Comparison of ENCODE assay signal across 22 cellular contexts in genomic region chr6:123016431-123017110, GRCh38. TPM values are rescaled to one million over a fixed set of nuclear protein-coding genes. Genes with fewer than 3 reads are reported as not detected.
A peak's percentile ranks its signal among the peaks of the same experiment; 100 is the strongest.
DNase-seq lines count a peak whose midpoint lies in the region; ATAC-seq and TF ChIP-seq lines count a peak whose summit lies in the region.
"Had no signal": no experiment of that assay in that cellular context is flagged by ENCODE, and none has a peak within 500 bp of the region (broad histone marks: within the 10 kb centered on the region; RNA-seq: fewer than 3 reads in every experiment).

No MANE protein-coding gene starts in this region.

- H3K27ac ChIP-seq in body of pancreas (no peak overlapping the region), layer of hippocampus (ENCODE audit: low read depth, low read length) (peak overlapping the region; percentile 76)
- H3K27ac ChIP-seq: GM23248, SK-N-MC, upper lobe of right lung had no signal

- intact Hi-C loops in body of pancreas (cut with DNase I) = no loop called here

- no peaks in the 10 kb centered on the region for H3K36me3 ChIP-seq in body of pancreas (replicated peaks in 1 of 2; ENCODE audit: insufficient read depth in 1 of 2, low read depth in 2 of 2)
- H3K36me3 ChIP-seq: upper lobe of right lung had no signal

- TF ChIP-seq POLR2A in body of pancreas (IDR thresholded peaks at IDR 0.05) = no peak

- no peaks in the 10 kb centered on the region for H3K9me3 ChIP-seq in body of pancreas
- H3K9me3 ChIP-seq: upper lobe of right lung had no signal

- no peak for TF ChIP-seq CTCF in body of pancreas (IDR thresholded peaks at IDR 0.05)

- H3K4me1 ChIP-seq in body of pancreas = peaks cover 7% of the 10 kb centered on the region
- H3K4me1 ChIP-seq: upper lobe of right lung had no signal

- no peaks in the 10 kb centered on the region for H3K27me3 ChIP-seq in body of pancreas
- H3K27me3 ChIP-seq in layer of hippocampus (ENCODE audit: control insufficient read depth, insufficient read depth, low read length) = no peaks in the 10 kb centered on the region
- H3K27me3 ChIP-seq: upper lobe of right lung had no signal

- no peak for ATAC-seq in body of pancreas
- no peak for ATAC-seq in GM18502 (IDR thresholded peaks at IDR 0.05; ENCODE audit: poor library complexity, unreplicated experiment)
- ATAC-seq: activated CD8-positive, alpha-beta T cell treated with anti-CD3 and anti-CD28 coated beads for 36 hours; sciatic nerve; upper lobe of right lung had no signal

- H3K4me3 ChIP-seq in body of pancreas = no peak overlapping the region
- H3K4me3 ChIP-seq: GM23248, SK-N-MC, upper lobe of right lung had no signal

- DNase-seq in Ammon's horn (ENCODE audit: low spot score) (peak; percentile 85), NCI-H1694 (lab: John Stamatoyannopoulos, UW) (peak; percentile 86), body of pancreas (peak in 3 of 4 donors; percentile 5 to 16 (median 10)), DMS 273 treated with DMSO at 0.1 percent for 48 hours (lab: John Stamatoyannopoulos, UW) (no peak), NCI-H510A treated with DMSO at 0.1 percent for 48 hours (lab: John Stamatoyannopoulos, UW) (no peak), NCI-H524 treated with DMSO at 0.1 percent for 48 hours (lab: John Stamatoyannopoulos, UW) (no peak)
- DNase-seq: activated B cell treated with CpG ODN at 0.5 μM for 24 hours; activated CD8-positive, alpha-beta T cell treated with anti-CD3 and anti-CD28 coated beads for 36 hours; activated T-cell treated with anti-CD3 and anti-CD28 coated beads, Interleukin-2, amount 50 U/mL, for 48 hours; CD4-positive, CD25-positive, alpha-beta regulatory T cell; foreskin melanocyte; GM23248; NCI-H526; stimulated activated naive CD4-positive, alpha-beta T cell; upper lobe of right lung had no signal

- 46 to 57% methylated on average over 4 of the region's 4 CpGs for WGBS in body of pancreas, 2 donors

RNA-seq across cellular contexts. Expression of gene CLVS2, which starts 20.5 kb away (rescaled TPM):
- total RNA-seq in body of pancreas = under 1 TPM in 1 of 2 donors, not detected in 1; under 0.01 TPM
- total RNA-seq: activated B cell treated with CpG ODN at 0.5 μM for 24 hours; activated CD8-positive, alpha-beta T cell treated with anti-CD3 and anti-CD28 coated beads for 36 hours; CD4-positive, CD25-positive, alpha-beta regulatory T cell; dermis microvascular lymphatic vessel endothelial cell; epithelial cell of proximal tubule; GM23248; osteoblast; upper lobe of right lung had no signal

Comparison
In these comparisons a context has a peak if more than half of its experiments do, and no peak if none do; other contexts are left out.
1. DNase-seq: peak in Ammon's horn (single experiment), NCI-H1694 (single experiment) and body of pancreas (3 of 4); none in DMS 273 treated with DMSO at 0.1 percent for 48 hours (single experiment), NCI-H510A treated with DMSO at 0.1 percent for 48 hours (single experiment) and NCI-H524 treated with DMSO at 0.1 percent for 48 hours (single experiment).